15 cellular contexts compared by ENCODE assay signal in the genomic region with DNA sequence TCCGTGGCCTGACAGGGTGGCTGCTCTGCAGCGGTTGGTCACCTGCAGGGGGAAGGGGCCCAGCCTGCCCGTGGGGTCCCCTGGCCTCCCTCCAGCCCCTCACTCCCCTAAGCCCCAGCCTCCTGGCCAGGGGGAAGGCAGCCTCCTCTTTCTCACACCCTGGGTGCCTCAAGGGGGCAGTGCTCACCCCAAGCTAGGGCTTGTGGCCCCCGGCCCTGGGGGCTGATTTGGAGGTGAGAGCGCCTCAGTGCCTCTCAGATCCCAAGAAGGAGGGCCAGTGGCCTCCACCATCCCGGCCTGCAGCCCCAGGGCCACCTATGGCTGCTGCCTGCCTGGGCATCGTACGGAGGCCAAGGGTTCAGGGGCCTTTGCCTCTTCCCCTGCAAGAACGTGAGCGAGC.
"Had no signal": no experiment of that assay in that cellular context is flagged by ENCODE, and none has a peak within 500 bp of the region (broad histone marks: within the 10 kb centered on the region; RNA-seq: fewer than 3 reads in every experiment).

No MANE protein-coding gene starts in this region.

- ATAC-seq: naive thymus-derived CD8-positive, alpha-beta T cell had no signal

- H3K27ac ChIP-seq: coronary artery had no signal

- DNase-seq: effector CD4-positive, alpha-beta T cell; endodermal cell; erythroblast; foreskin melanocyte; head of caudate nucleus; hippocampal formation; naive thymus-derived CD8-positive, alpha-beta T cell; posterior cingulate gyrus; small intestine; stimulated activated CD4-positive, alpha-beta T cell treated with anti-CD3 and anti-CD28 coated beads, Interleukin-12 subunit alpha, Interleukin-12 subunit beta, amount 100 ng/mL, for 4 hours; stimulated activated CD4-positive, alpha-beta T cell treated with anti-CD3 and anti-CD28 coated beads, Interleukin-2, amount 100 ng/mL, for 48 hours; stimulated activated naive CD4-positive, alpha-beta T cell treated with Interleukin-2 at 50 U/mL for 16 hours; trophoblast cell had no signal

- H3K4me3 ChIP-seq: coronary artery had no signal

- H3K4me1 Mint-ChIP-seq: endodermal cell had no signal

- H3K27ac Mint-ChIP-seq: endodermal cell; naive thymus-derived CD8-positive, alpha-beta T cell had no signal

- FAIRE-seq: endothelial cell of umbilical vein, small intestine had no signal

- H3K4me3 Mint-ChIP-seq: endodermal cell; naive thymus-derived CD8-positive, alpha-beta T cell had no signal
